ENCODE assay signal across 8 cellular contexts in the genomic region with DNA sequence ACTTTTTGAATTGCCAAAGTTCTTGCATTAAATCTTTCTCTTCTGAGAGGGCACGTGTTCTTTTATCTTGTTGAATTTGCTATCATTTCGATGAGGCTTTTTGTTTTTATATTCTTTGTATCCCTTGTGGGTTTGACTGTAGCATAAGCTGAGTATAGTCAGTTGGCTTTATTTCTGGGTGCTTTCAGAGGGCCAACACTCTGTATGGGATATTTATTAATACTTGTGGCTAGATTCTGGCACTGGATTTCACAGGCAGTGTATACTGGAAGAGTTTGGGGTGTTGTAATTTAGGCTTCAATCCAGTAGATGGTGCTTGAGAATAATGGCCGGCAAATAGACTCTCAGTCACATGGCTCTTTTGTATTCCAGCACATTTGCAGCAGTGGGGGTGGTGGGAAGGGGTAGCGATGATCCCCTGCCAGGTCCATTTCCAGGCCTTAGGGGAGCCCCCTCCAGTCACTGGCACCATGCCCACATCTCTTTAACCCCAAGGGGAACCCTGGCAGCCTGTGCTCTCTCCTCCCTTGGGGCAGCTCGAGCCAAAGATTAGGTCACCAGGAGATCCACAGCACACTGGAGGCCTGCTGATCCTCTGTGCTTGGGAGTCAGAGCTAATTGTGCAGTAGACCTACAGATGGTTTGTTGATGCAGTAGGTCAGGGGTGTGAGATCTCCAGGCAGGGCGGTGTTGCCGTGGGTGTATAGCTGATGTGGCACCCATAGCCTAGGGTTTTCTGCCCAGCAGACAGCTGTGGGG.
DNase-seq lines count a peak whose midpoint lies in the region; ATAC-seq, FAIRE-seq and TF ChIP-seq lines count a peak whose summit lies in the region.

No MANE protein-coding gene starts in this region.

- RAD21 ChIA-PET in GM12878 (lab: Charles Lee; ENCODE audit: unreplicated experiment) = interaction anchor here (1.3 to 2.2 kb wide), 3 partner anchors 32 to 320 kb away, joined by 5 to 8 read pairs (median 5); no protein-coding TSS in a partner anchor

- WGBS in GM12878 (ENCODE audit: insufficient coverage, insufficient replicate concordance, low lambda C conversion rate, missing lambda C conversion rate) = 27% methylated on average over 7 of the region's 7 CpGs
- 15% methylated on average over 7 of the region's 7 CpGs for WGBS in aorta, 2 donors
- 56 to 59% methylated on average over 5 to 6 of the region's 7 CpGs for WGBS in esophagus squamous epithelium, 2 donors

- POLR2A ChIA-PET in GM12878 (lab: Charles Lee) = no interaction called here

- H3K27ac ChIP-seq in GM12878 (ENCODE audit: control insufficient read depth, insufficient read depth) (no peak overlapping the region), aorta (ENCODE audit: low read depth in 1 of 2, low read length in 2 of 2) (peak overlapping the region in 1 of 2 donors; percentile 6), esophagus squamous epithelium (peak overlapping the region in 2 of 4 donors; percentile 50 to 77)

- no peak overlapping the region for H3K4me2 ChIP-seq in GM12878 (ENCODE audit: control insufficient read depth, insufficient read depth)

- no peak overlapping the region; the same call in 1 of the 2 replicates for H2AFZ ChIP-seq in GM12878 (ENCODE audit: control insufficient read depth, low read depth, low read length)

- TF ChIP-seq POLR2A in GM12878 (IDR thresholded peaks at IDR 0.05; ENCODE audit: low read depth, low read length) (no peak), esophagus squamous epithelium (IDR thresholded peaks at IDR 0.05) (no peak)

- H3K36me3 ChIP-seq in GM12878 (ENCODE audit: control insufficient read depth in 2 of 2, insufficient read depth in 2 of 2, low read length in 1 of 2) (no peaks in the 10 kb centered on the region), aorta (ENCODE audit: control insufficient read depth in 1 of 2, insufficient read depth in 2 of 2, low read length in 1 of 2) (no peaks in the 10 kb centered on the region), esophagus squamous epithelium (no peaks in the 10 kb centered on the region)

- SMC1A ChIA-PET in GM12878 (lab: Charles Lee; ENCODE audit: uncharacterized antibody, unreplicated experiment) = interaction anchor here (1.5 kb wide), 1 partner anchor 8 kb away, joined by 3 read pairs; no protein-coding TSS in a partner anchor

- in situ Hi-C loops in G401 (cut with HindIII; ENCODE audit: low sequenced_read_pairs) (no loop called here), GM12878 (cut with MboI) (no loop called here)

- no peak for FAIRE-seq in GM12878 (lab: Jason Lieb, UNC)

- H3K9ac ChIP-seq in GM12878 (ENCODE audit: control insufficient read depth, insufficient read depth, low read length) = no peak overlapping the region

- H3K9me3 ChIP-seq in GM12878 (replicated peaks; ENCODE audit: control insufficient read depth, insufficient read depth, low read length) (no peaks in the 10 kb centered on the region), aorta (ENCODE audit: control insufficient read depth, low read length) (no peaks in the 10 kb centered on the region), esophagus squamous epithelium (peaks cover 0 to 6% (median 0%) of the 10 kb centered on the region in 3 donors)

- no peaks in the 10 kb centered on the region for H4K20me1 ChIP-seq in GM12878 (ENCODE audit: control insufficient read depth, insufficient read depth)

- TF ChIP-seq CTCF in GM12878 (IDR thresholded peaks at IDR 0.05 in 2 of 3, conservative IDR thresholded peaks at IDR 0.05 in 1 of 3; ENCODE audit: control insufficient read depth in 2 of 3, extremely low read depth in 1 of 3, insufficient read depth in 1 of 3, low read depth in 3 of 3, low read length in 3 of 3) = peak; percentile 21 to 44 (median 39); a peak in 4 of 6 replicates
- TF ChIP-seq CTCF in esophagus squamous epithelium (IDR thresholded peaks at IDR 0.05) = peak in 3 of 6 experiments; percentile 8 to 40 (median 12)

- H3K4me3 ChIP-seq in GM12878 = no peak overlapping the region
- H3K4me3 ChIP-seq in aorta (ENCODE audit: low read length in 2 of 2) = no peak overlapping the region
- H3K4me3 ChIP-seq in esophagus squamous epithelium = no peak overlapping the region

- no peak for TF ChIP-seq EP300 in GM12878 (IDR thresholded peaks at IDR 0.05; ENCODE audit: borderline replicate concordance in 1 of 2, control insufficient read depth in 1 of 2, low read depth in 2 of 2, low read length in 2 of 2)

- peak; percentile 37 for TF ChIP-seq RAD21 in GM12878 (IDR thresholded peaks at IDR 0.05; ENCODE audit: insufficient read depth, low read depth, low read length)

- H3K27me3 ChIP-seq in GM12878 (replicated peaks in 1 of 2; ENCODE audit: control insufficient read depth in 2 of 2, insufficient read depth in 2 of 2, low read length in 1 of 2) (no peaks in the 10 kb centered on the region), aorta (ENCODE audit: control insufficient read depth in 1 of 2, insufficient read depth in 2 of 2, low read length in 1 of 2) (no peaks in the 10 kb centered on the region), esophagus squamous epithelium (no peaks in the 10 kb centered on the region)

- intact Hi-C loops in GM12878 (cut with micrococcal nuclease; ENCODE audit: unreplicated experiment) (no loop called here), aorta (cut with DNase I) (no loop called here), esophagus squamous epithelium (cut with DNase I) (no loop called here)

- CTCF ChIA-PET in GM12878 (lab: Yijun Ruan, JAX) = interaction anchor here (0.6 to 2.3 kb wide), 7 partner anchors 9 to 348 kb away, joined by 3 to 8 read pairs (median 5); no protein-coding TSS in a partner anchor

- H3K79me2 ChIP-seq in GM12878 (ENCODE audit: control insufficient read depth, insufficient read depth, low read length) = no peaks in the 10 kb centered on the region

- peak; percentile 87 for ATAC-seq in GM12878
- ATAC-seq in aorta (ENCODE audit: low FRiP score) = peak; percentile 89
- no peak for ATAC-seq in GM21381 (IDR thresholded peaks at IDR 0.05; ENCODE audit: unreplicated experiment)

- BruUV-seq in GM12878 (replicated peaks; lab: Mats Ljungman, UMichigan) = no TSS peak

- H3K4me1 ChIP-seq in GM12878 (ENCODE audit: control insufficient read depth, insufficient read depth, low read length) = no peaks in the 10 kb centered on the region
- H3K4me1 ChIP-seq in aorta (ENCODE audit: control insufficient read depth in 1 of 2, insufficient read depth in 2 of 2, low read length in 2 of 2) = no peaks in the 10 kb centered on the region
- no peaks in the 10 kb centered on the region for H3K4me1 ChIP-seq in esophagus squamous epithelium

- DNase-seq in G401 (ENCODE audit: low spot score) = peak; percentile 12
- DNase-seq in NCI-H1694 treated with DMSO at 0.1 percent for 48 hours (lab: John Stamatoyannopoulos, UW) = peak; percentile 26
- no peak for DNase-seq in GM12878 (ENCODE audit: low read depth, low spot score)
- peak; percentile 14 for DNase-seq in kidney glomerular epithelial cell (lab: John Stamatoyannopoulos, UW)
- peak; percentile 61 to 80 for DNase-seq in aorta
- no peak for DNase-seq in esophagus squamous epithelium (lab: John Stamatoyannopoulos, UW)
- DNase-seq in mesenteric fat pad (ENCODE audit: low spot score) = no peak

TF ChIP-seq in GM12878, 131 proteins besides CTCF, POLR2A, EP300 and RAD21:
- TF ChIP-seq BRCA1 (IDR thresholded peaks at IDR 0.05; ENCODE audit: low read depth, low read length) = no peak
- peak; percentile 39; the same call in 1 of the 2 replicates for TF ChIP-seq RAD51 (IDR thresholded peaks at IDR 0.05)
- no peak for TF ChIP-seq NBN (IDR thresholded peaks at IDR 0.05)
- TF ChIP-seq YY1 (IDR thresholded peaks at IDR 0.05; ENCODE audit: low read depth, low read length) = peak; percentile 77
- TF ChIP-seq MEF2B (IDR thresholded peaks at IDR 0.05; ENCODE audit: partially characterized antibody, poor library complexity, severe bottlenecking) = peak; percentile 25
- TF ChIP-seq, protein P1, sequence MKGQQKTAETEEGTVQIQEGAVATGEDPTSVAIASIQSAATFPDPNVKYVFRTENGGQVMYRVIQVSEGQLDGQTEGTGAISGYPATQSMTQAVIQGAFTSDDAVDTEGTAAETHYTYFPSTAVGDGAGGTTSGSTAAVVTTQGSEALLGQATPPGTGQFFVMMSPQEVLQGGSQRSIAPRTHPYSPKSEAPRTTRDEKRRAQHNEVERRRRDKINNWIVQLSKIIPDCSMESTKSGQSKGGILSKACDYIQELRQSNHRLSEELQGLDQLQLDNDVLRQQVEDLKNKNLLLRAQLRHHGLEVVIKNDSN (IDR thresholded peaks at IDR 0.05; ENCODE audit: borderline replicate concordance, extremely low read length, insufficient read depth, low read depth, low read length) = no peak

Comparison
In these comparisons a context has a peak if more than half of its experiments do, and no peak if none do; other contexts are left out.
1. DNase-seq: peak in G401 (single experiment), NCI-H1694 treated with DMSO at 0.1 percent for 48 hours (single experiment), kidney glomerular epithelial cell (single experiment) and aorta (2 of 2); none in GM12878 (single experiment), esophagus squamous epithelium (single experiment) and mesenteric fat pad (single experiment).